8 cellular contexts compared by ENCODE assay signal in genomic region chr19:39445258-39446071, GRCh38. TPM values are rescaled to one million over a fixed set of nuclear protein-coding genes. Genes with fewer than 3 reads are reported as not detected.
DNase-seq lines count a peak whose midpoint lies in the region; ATAC-seq and TF ChIP-seq lines count a peak whose summit lies in the region.

Gene SUPT5H, plus strand, starts transcription at chr19:39445582. Its CDS starts 309 bp downstream, at chr19:39445891.

- H3K9me3 ChIP-seq in BE2C, result no peaks in the 10 kb centered on the region

- H3K4me3 ChIP-seq in BE2C (ENCODE audit: low read depth, low read length) (peak within 1 kb of the TSS; percentile 98), coronary artery (peak within 1 kb of the TSS; percentile 73)

- peak; percentile 94 for ATAC-seq in GM19324 (IDR thresholded peaks at IDR 0.05; ENCODE audit: low FRiP score, unreplicated experiment)
- ATAC-seq in HG03469 (IDR thresholded peaks at IDR 0.05; ENCODE audit: unreplicated experiment), result peak; percentile 60

- DNase-seq in BE2C (peak; percentile 98), NCI-H526 treated with DMSO at 0.1 percent for 48 hours (lab: John Stamatoyannopoulos, UW) (peak; percentile 97), coronary artery (ENCODE audit: low spot score) (peak; percentile 98), left kidney (ENCODE audit: low read depth, low spot score) (peak; percentile 99)
- peak; percentile 99 for DNase-seq in activated CD4-positive, alpha-beta T cell treated with anti-CD3 and anti-CD28 coated beads, Interleukin-2, amount 10 ng/mL, durations not matched to agents 24 days and 14 days
- DNase-seq in stimulated activated CD4-positive, alpha-beta T cell treated with anti-CD3 and anti-CD28 coated beads, Interleukin-2, amount 100 ng/mL, for 24 hours, result peak; percentile 96 to 97

- H3K4me1 ChIP-seq in BE2C, result no peaks in the 10 kb centered on the region

- H3K27ac ChIP-seq in coronary artery, result peak within 1 kb of the TSS; percentile 93 to 98

- H3K9me3 Mint-ChIP-seq in activated CD4-positive, alpha-beta T cell treated with anti-CD3 and anti-CD28 coated beads, Interleukin-2, amount 10 ng/mL, durations not matched to agents 24 days and 14 days, result no peaks in the 10 kb centered on the region

- no peaks in the 10 kb centered on the region for H3K27me3 Mint-ChIP-seq in activated CD4-positive, alpha-beta T cell treated with anti-CD3 and anti-CD28 coated beads, Interleukin-2, amount 10 ng/mL, durations not matched to agents 24 days and 14 days

- H3K36me3 Mint-ChIP-seq in activated CD4-positive, alpha-beta T cell treated with anti-CD3 and anti-CD28 coated beads, Interleukin-2, amount 10 ng/mL, durations not matched to agents 24 days and 14 days (ENCODE audit: low read depth), result peaks cover 41% of the 10 kb centered on the region

- H3K27ac Mint-ChIP-seq in activated CD4-positive, alpha-beta T cell treated with anti-CD3 and anti-CD28 coated beads, Interleukin-2, amount 10 ng/mL, durations not matched to agents 24 days and 14 days, result peak within 1 kb of the TSS; percentile 96

- no peaks in the 10 kb centered on the region for H3K27me3 ChIP-seq in BE2C

- H3K4me1 Mint-ChIP-seq in activated CD4-positive, alpha-beta T cell treated with anti-CD3 and anti-CD28 coated beads, Interleukin-2, amount 10 ng/mL, durations not matched to agents 24 days and 14 days, result peaks cover 33% of the 10 kb centered on the region

- H3K4me3 Mint-ChIP-seq in activated CD4-positive, alpha-beta T cell treated with anti-CD3 and anti-CD28 coated beads, Interleukin-2, amount 10 ng/mL, durations not matched to agents 24 days and 14 days, result peak within 1 kb of the TSS; percentile 98

- intact Hi-C loops in activated CD4-positive, alpha-beta T cell treated with anti-CD3 and anti-CD28 coated beads, Interleukin-2, amount 10 ng/mL, durations not matched to agents 24 days and 14 days (cut with micrococcal nuclease), result loop anchor here (1.0 to 5.0 kb wide), 6 partner anchors 9 to 387 kb away; partner anchors contain the start of genes DYRK1B, MED29, PAF1 and SAMD4B

- TF ChIP-seq CTCF in BE2C (IDR thresholded peaks at IDR 0.05; ENCODE audit: low read depth, low read length), result no peak
- TF ChIP-seq CTCF in coronary artery (IDR thresholded peaks at IDR 0.05), result no peak

- peaks cover 25% of the 10 kb centered on the region for H3K36me3 ChIP-seq in BE2C

RNA-seq across cellular contexts. Expression of gene SUPT5H, which starts in this region (rescaled TPM):
- 272 TPM for polyA plus RNA-seq in BE2C (2012; ENCODE audit: insufficient read depth, insufficient read length, low read depth)
- total RNA-seq in activated CD4-positive, alpha-beta T cell treated with anti-CD3 and anti-CD28 coated beads, Interleukin-2, amount 10 ng/mL, durations not matched to agents 24 days and 14 days, result 186 and 187 TPM in 2 replicates

Comparison
In these comparisons a context has a peak if more than half of its experiments do, and no peak if none do; other contexts are left out.
1. Peak in every context shown above with its lines: DNase-seq, ATAC-seq, H3K4me3 ChIP-seq and H3K27ac ChIP-seq.